Comparison of ENCODE assay signal across 22 cellular contexts in the genomic region with DNA sequence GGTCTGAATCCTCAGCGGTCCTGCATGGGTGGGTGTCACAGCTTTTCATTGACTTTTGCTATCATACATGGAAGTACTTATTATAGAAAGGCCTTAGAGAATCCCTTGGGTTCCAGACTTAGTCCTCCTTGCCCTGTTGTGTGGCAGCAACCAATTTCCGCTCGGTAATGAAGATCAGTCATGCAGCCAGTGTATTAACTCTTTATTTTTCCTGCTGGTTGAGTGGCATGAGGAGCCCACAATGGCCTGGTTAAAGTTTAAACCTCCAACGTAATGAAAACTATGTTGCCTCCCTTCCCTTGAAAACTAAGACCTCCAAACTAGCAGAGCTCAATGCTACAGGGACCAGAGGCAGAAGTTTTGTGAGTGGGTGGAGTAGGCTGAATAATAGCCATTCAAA. TPM values are rescaled to one million over a fixed set of nuclear protein-coding genes. Genes with fewer than 3 reads are reported as not detected.
DNase-seq lines count a peak whose midpoint lies in the region; ATAC-seq and TF ChIP-seq lines count a peak whose summit lies in the region.
"Had no signal": no experiment of that assay in that cellular context is flagged by ENCODE, and none has a peak within 500 bp of the region (broad histone marks: within the 10 kb centered on the region; RNA-seq: fewer than 3 reads in every experiment).

No MANE protein-coding gene starts in this region.

- H3K27me3 Mint-ChIP-seq in activated CD8-positive, alpha-beta T cell treated with anti-CD3 and anti-CD28 coated beads, Interleukin-2, amount 10 ng/mL, durations not matched to agents 7 days and 5 days (ENCODE audit: low read depth), result peaks cover 2% of the 10 kb centered on the region
- no peaks in the 10 kb centered on the region for H3K27me3 Mint-ChIP-seq in activated CD8-positive, alpha-beta T cell treated with anti-CD3 and anti-CD28 coated beads for 36 hours
- H3K27me3 Mint-ChIP-seq: CD4-positive, CD25-positive, alpha-beta regulatory T cell had no signal

- intact Hi-C loops in activated CD8-positive, alpha-beta T cell treated with anti-CD3 and anti-CD28 coated beads for 36 hours (cut with micrococcal nuclease), result no loop called here
- intact Hi-C loops in spleen (cut with DNase I; ENCODE audit: low total_unique reads), result no loop called here

- no peaks in the 10 kb centered on the region for H4K20me1 ChIP-seq in Karpas-422 (ENCODE audit: insufficient read depth, low read depth, low read length)

- ATAC-seq in activated CD8-positive, alpha-beta T cell treated with anti-CD3 and anti-CD28 coated beads, Interleukin-2, amount 10 ng/mL, durations not matched to agents 7 days and 5 days, result no peak
- ATAC-seq in activated CD8-positive, alpha-beta T cell treated with anti-CD3 and anti-CD28 coated beads for 36 hours, result no peak
- ATAC-seq in HG03342 (IDR thresholded peaks at IDR 0.05; ENCODE audit: unreplicated experiment), result no peak
- ATAC-seq: A549, GM12878 had no signal

- H3K9me3 ChIP-seq in Karpas-422 (ENCODE audit: low read length) (no peaks in the 10 kb centered on the region), spleen (peaks cover 0 to 7% (median 2%) of the 10 kb centered on the region in 8 donors)
- H3K9me3 ChIP-seq: A549, HAP-1 had no signal

- no peak overlapping the region for H3K4me3 ChIP-seq in Karpas-422 (ENCODE audit: low read length)
- no peak overlapping the region for H3K4me3 ChIP-seq in spleen
- H3K4me3 ChIP-seq: A549, GM12878, GM23248, HAP-1 had no signal

- no peaks in the 10 kb centered on the region for H3K9me3 Mint-ChIP-seq in activated CD8-positive, alpha-beta T cell treated with anti-CD3 and anti-CD28 coated beads, Interleukin-2, amount 10 ng/mL, durations not matched to agents 7 days and 5 days (ENCODE audit: insufficient read depth)
- no peaks in the 10 kb centered on the region for H3K9me3 Mint-ChIP-seq in activated CD8-positive, alpha-beta T cell treated with anti-CD3 and anti-CD28 coated beads for 36 hours

- no peak overlapping the region for H3K4me3 Mint-ChIP-seq in activated CD8-positive, alpha-beta T cell treated with anti-CD3 and anti-CD28 coated beads, Interleukin-2, amount 10 ng/mL, durations not matched to agents 7 days and 5 days
- no peak overlapping the region for H3K4me3 Mint-ChIP-seq in activated CD8-positive, alpha-beta T cell treated with anti-CD3 and anti-CD28 coated beads for 36 hours
- H3K4me3 Mint-ChIP-seq: CD4-positive, CD25-positive, alpha-beta regulatory T cell; CD8-positive, alpha-beta memory T cell had no signal

- no peak for TF ChIP-seq POLR2A in spleen (IDR thresholded peaks at IDR 0.05)

- H3K9me2 ChIP-seq in Karpas-422 (replicated peaks; ENCODE audit: insufficient read depth, low read length), result no peaks in the 10 kb centered on the region

- no peak for TF ChIP-seq CTCF in activated CD8-positive, alpha-beta T cell treated with anti-CD3 and anti-CD28 coated beads for 36 hours (IDR thresholded peaks at IDR 0.05)
- no peak for TF ChIP-seq CTCF in spleen (IDR thresholded peaks at IDR 0.05 in 8 of 11, conservative IDR thresholded peaks at IDR 0.05 in 3 of 11)

- H2AFZ ChIP-seq in Karpas-422 (ENCODE audit: low read length), result no peak overlapping the region
- H2AFZ ChIP-seq: GM23248 had no signal

- peaks cover 50% of the 10 kb centered on the region for H3K4me1 Mint-ChIP-seq in activated CD8-positive, alpha-beta T cell treated with anti-CD3 and anti-CD28 coated beads, Interleukin-2, amount 10 ng/mL, durations not matched to agents 7 days and 5 days (ENCODE audit: low read depth)
- H3K4me1 Mint-ChIP-seq in activated CD8-positive, alpha-beta T cell treated with anti-CD3 and anti-CD28 coated beads for 36 hours (ENCODE audit: low read depth), result peaks cover 29% of the 10 kb centered on the region

- in situ Hi-C loops in ACHN (cut with HindIII; ENCODE audit: low pct_ligation_motif_present, low pct_unique_long_range_greater_than_20kb, low sequenced_read_pairs), result no loop called here

- H3K27ac Mint-ChIP-seq in activated CD8-positive, alpha-beta T cell treated with anti-CD3 and anti-CD28 coated beads, Interleukin-2, amount 10 ng/mL, durations not matched to agents 7 days and 5 days, result peak overlapping the region; percentile 21
- no peak overlapping the region for H3K27ac Mint-ChIP-seq in activated CD8-positive, alpha-beta T cell treated with anti-CD3 and anti-CD28 coated beads for 36 hours
- H3K27ac Mint-ChIP-seq: CD4-positive, CD25-positive, alpha-beta regulatory T cell; CD8-positive, alpha-beta memory T cell had no signal

- no peak overlapping the region for H3K9ac ChIP-seq in Karpas-422 (ENCODE audit: low read length)
- H3K9ac ChIP-seq: GM23248 had no signal

- peaks cover 8% of the 10 kb centered on the region for H3K36me3 Mint-ChIP-seq in activated CD8-positive, alpha-beta T cell treated with anti-CD3 and anti-CD28 coated beads, Interleukin-2, amount 10 ng/mL, durations not matched to agents 7 days and 5 days (ENCODE audit: low read depth)
- no peaks in the 10 kb centered on the region for H3K36me3 Mint-ChIP-seq in activated CD8-positive, alpha-beta T cell treated with anti-CD3 and anti-CD28 coated beads for 36 hours (ENCODE audit: low read depth)
- H3K36me3 Mint-ChIP-seq: CD4-positive, CD25-positive, alpha-beta regulatory T cell; CD8-positive, alpha-beta memory T cell had no signal

- H3K27me3 ChIP-seq in Karpas-422 (ENCODE audit: low read length) (no peaks in the 10 kb centered on the region), spleen (replicated peaks in 1 of 7) (peaks cover 0 to 17% (median 0%) of the 10 kb centered on the region in 7 donors)

- H3K4me1 ChIP-seq in Karpas-422 (ENCODE audit: low read length) (peaks cover 84% of the 10 kb centered on the region), spleen (peaks cover 0 to 18% (median 5%) of the 10 kb centered on the region in 6 donors)
- H3K4me1 ChIP-seq: A549, HAP-1 had no signal

- POLR2A ChIA-PET in activated CD8-positive, alpha-beta T cell treated with anti-CD3 and anti-CD28 coated beads, Interleukin-2, amount 10 ng/mL, durations not matched to agents 7 days and 5 days (lab: Charles Lee), result no interaction called here
- POLR2A ChIA-PET in activated CD8-positive, alpha-beta T cell treated with anti-CD3 and anti-CD28 coated beads for 36 hours (lab: Charles Lee), result no interaction called here

- peak overlapping the region; percentile 1 for H3K4me2 ChIP-seq in Karpas-422 (ENCODE audit: low read depth, low read length, poor library complexity, severe bottlenecking)
- H3K4me2 ChIP-seq: A549 had no signal

- peak overlapping the region; percentile 99 for H3K27ac ChIP-seq in Karpas-422 (ENCODE audit: low read length)
- H3K27ac ChIP-seq in spleen, result no peak overlapping the region
- H3K27ac ChIP-seq: 22Rv1, A549, GM23248 had no signal

- H3K36me3 ChIP-seq in Karpas-422 (ENCODE audit: insufficient read depth, low read length) (no peaks in the 10 kb centered on the region), spleen (no peaks in the 10 kb centered on the region)

- WGBS in spleen, 5 donors, result 69 to 96% (median 73%) methylated on average over 4 of the region's 4 CpGs

- CTCF ChIA-PET in activated CD8-positive, alpha-beta T cell treated with anti-CD3 and anti-CD28 coated beads, Interleukin-2, amount 10 ng/mL, durations not matched to agents 7 days and 5 days (lab: Charles Lee), result interaction anchor here (1.3 to 2.7 kb wide), 5 partner anchors 46 to 110 kb away, joined by 3 to 25 read pairs (median 4); no protein-coding TSS in a partner anchor
- CTCF ChIA-PET in activated CD8-positive, alpha-beta T cell treated with anti-CD3 and anti-CD28 coated beads for 36 hours (lab: Charles Lee), result interaction anchor here (1.1 to 2.9 kb wide), 4 partner anchors 20 to 698 kb away, joined by 3 to 11 read pairs (median 4); partner anchors contain the start of gene CITED4

- no peaks in the 10 kb centered on the region for H3K79me2 ChIP-seq in Karpas-422 (ENCODE audit: low read length)

- DNase-seq in activated CD8-positive, alpha-beta T cell treated with anti-CD3 and anti-CD28 coated beads, Interleukin-2, amount 10 ng/mL, durations not matched to agents 7 days and 5 days, result no peak
- DNase-seq in activated CD8-positive, alpha-beta T cell treated with anti-CD3 and anti-CD28 coated beads for 36 hours, result no peak
- DNase-seq in Karpas-422 (no peak), left kidney (ENCODE audit: low read depth, low spot score) (peak; percentile 82), spleen (peak; percentile 1), ACHN (no peak)
- DNase-seq: C1 segment of cervical spinal cord; CD4-positive, CD25-positive, alpha-beta regulatory T cell; CD8-positive, alpha-beta memory T cell; COR-L47; DMS 273 treated with DMSO at 0.1 percent for 48 hours; DMS53; DND-41; EL; GM23248 had no signal

RNA-seq across cellular contexts. Expression of gene CITED4, which starts 20.0 kb away (rescaled TPM):
- total RNA-seq in activated CD8-positive, alpha-beta T cell treated with anti-CD3 and anti-CD28 coated beads, Interleukin-2, amount 10 ng/mL, durations not matched to agents 7 days and 5 days, result 1 to 10 TPM; 9.1 to 10.0 TPM
- total RNA-seq in activated CD8-positive, alpha-beta T cell treated with anti-CD3 and anti-CD28 coated beads for 36 hours, result 1 to 10 TPM; 6.7 to 7.4 TPM
- not detected in 2 replicates for total RNA-seq in Karpas-422 (2014; rRNA removed; shearing (Covaris generic); ENCODE audit: low replicate concordance)
- 10 to 100 TPM; 36.1 to 98.8 (median 50.4) TPM for total RNA-seq in spleen
- 10 to 100 TPM in 2 of 3 donors, 1 to 10 TPM in 1; 10.0 to 25.5 (median 13.0) TPM for polyA plus RNA-seq in spleen
- total RNA-seq: GM23248 had no signal
- polyA plus RNA-seq: GM23248 had no signal

RNA-seq across cellular contexts. Expression of gene KCNQ4, which starts 58.6 kb away (rescaled TPM):
- total RNA-seq in activated CD8-positive, alpha-beta T cell treated with anti-CD3 and anti-CD28 coated beads, Interleukin-2, amount 10 ng/mL, durations not matched to agents 7 days and 5 days, result under 1 TPM; 0.73 to 0.87 TPM
- total RNA-seq in activated CD8-positive, alpha-beta T cell treated with anti-CD3 and anti-CD28 coated beads for 36 hours, result under 1 TPM; 0.38 to 0.43 TPM
- 2.3 and 3.2 TPM in 2 replicates for total RNA-seq in Karpas-422 (2014; rRNA removed; shearing (Covaris generic); ENCODE audit: low replicate concordance)
- total RNA-seq in spleen, result under 1 TPM; 0.14 to 0.54 (median 0.26) TPM
- under 1 TPM; 0.09 to 0.28 (median 0.19) TPM for polyA plus RNA-seq in spleen
- total RNA-seq: GM23248, H4 had no signal
- polyA plus RNA-seq: AG04450; CD8-positive, alpha-beta memory T cell; GM23248 had no signal

Comparison
In these comparisons a context has a peak if more than half of its experiments do, and no peak if none do; other contexts are left out.
1. DNase-seq: peak in left kidney (single experiment) and spleen (single experiment); none in activated CD8-positive, alpha-beta T cell treated with anti-CD3 and anti-CD28 coated beads, Interleukin-2, amount 10 ng/mL, durations not matched to agents 7 days and 5 days (single experiment), activated CD8-positive, alpha-beta T cell treated with anti-CD3 and anti-CD28 coated beads for 36 hours (single experiment), Karpas-422 (single experiment) and ACHN (single experiment).